Comparison of ENCODE assay signal across 1 cellular context in the genomic region with DNA sequence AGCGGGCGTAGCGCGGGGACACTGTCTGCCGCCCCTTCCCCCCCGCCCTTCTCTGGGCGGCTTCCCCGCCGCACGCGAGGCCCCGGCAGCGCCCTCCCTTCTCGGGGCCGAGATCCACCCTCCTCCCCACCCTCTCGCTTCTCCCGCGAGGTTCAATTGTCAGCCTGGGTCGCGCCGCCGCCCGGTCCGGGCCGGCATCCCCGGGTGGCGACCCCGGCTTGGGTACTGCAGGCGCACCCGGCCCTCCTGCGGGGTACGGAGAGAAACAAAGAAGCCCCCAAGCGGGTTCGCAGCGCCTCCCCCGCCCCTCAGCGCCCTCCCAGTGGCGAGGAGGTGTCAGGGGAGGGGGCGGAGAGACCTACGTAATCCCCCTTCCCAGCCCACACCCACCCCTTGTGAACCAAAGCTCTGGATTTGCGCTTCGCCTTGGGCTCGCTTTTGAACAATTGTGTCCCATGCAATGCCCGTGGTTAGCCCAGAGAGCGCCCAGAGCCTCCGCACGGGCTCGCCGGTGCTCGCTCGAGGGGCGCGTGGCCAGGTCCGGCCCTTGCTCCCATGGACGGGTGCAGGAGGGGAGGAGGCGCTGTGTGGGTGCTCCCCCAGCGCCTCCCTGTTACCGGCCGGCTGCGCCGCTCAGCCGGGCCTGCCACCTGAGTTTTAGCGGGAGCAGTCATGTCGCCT.
TF ChIP-seq lines count a peak whose summit lies in the region.

No MANE protein-coding gene starts in this region.

TF ChIP-seq in H1, 55 proteins besides CTCF, POLR2A, EP300 and RAD21 (continued from another document):
- peak; percentile 39; the same call in 1 of the 2 replicates for TF ChIP-seq PHF8 (conservative IDR thresholded peaks at IDR 0.05; ENCODE audit: low read depth, low read length)
- TF ChIP-seq, protein P1, sequence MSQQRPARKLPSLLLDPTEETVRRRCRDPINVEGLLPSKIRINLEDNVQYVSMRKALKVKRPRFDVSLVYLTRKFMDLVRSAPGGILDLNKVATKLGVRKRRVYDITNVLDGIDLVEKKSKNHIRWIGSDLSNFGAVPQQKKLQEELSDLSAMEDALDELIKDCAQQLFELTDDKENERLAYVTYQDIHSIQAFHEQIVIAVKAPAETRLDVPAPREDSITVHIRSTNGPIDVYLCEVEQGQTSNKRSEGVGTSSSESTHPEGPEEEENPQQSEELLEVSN (IDR thresholded peaks at IDR 0.05), result peak; percentile 76
- TF ChIP-seq RBBP5 (IDR thresholded peaks at IDR 0.05; ENCODE audit: borderline replicate concordance, low read depth, low read length), result peak; percentile 43
